Comparison of ENCODE assay signal across 8 cellular contexts in genomic region chr4:150078041-150078995, GRCh38. TPM values are rescaled to one million over a fixed set of nuclear protein-coding genes. Genes with fewer than 3 reads are reported as not detected.
DNase-seq lines count a peak whose midpoint lies in the region; ATAC-seq and TF ChIP-seq lines count a peak whose summit lies in the region.

TSS of gene DCLK2 (plus strand) at chr4:150078445. CDS start at chr4:150079028, 583 bp downstream.

- under 1% methylated on average over 118 of the region's 119 CpGs for WGBS in right cardiac atrium

- H3K4me1 ChIP-seq in right cardiac atrium (ENCODE audit: control insufficient read depth, insufficient read depth, low read length), result no peaks in the 10 kb centered on the region

- ATAC-seq in HG03175 (IDR thresholded peaks at IDR 0.05; ENCODE audit: unreplicated experiment), result peak; percentile 15
- peak; percentile 91 to 95 for ATAC-seq in right cardiac atrium
- no peak for ATAC-seq in GM18867 (IDR thresholded peaks at IDR 0.05; ENCODE audit: unreplicated experiment)
- ATAC-seq in GM21528 (IDR thresholded peaks at IDR 0.05; ENCODE audit: low FRiP score, unreplicated experiment), result no peak

- intact Hi-C loops in right cardiac atrium (cut with DNase I), result loop anchor here in 2 of 4 donors (5.0 to 10.0 kb wide), 2 partner anchors 106 to 129 kb away; no protein-coding TSS in a partner anchor

- H3K27me3 ChIP-seq in right cardiac atrium (ENCODE audit: control insufficient read depth, insufficient read depth), result no peaks in the 10 kb centered on the region

- H3K4me3 ChIP-seq in astrocyte of the spinal cord (ENCODE audit: low read depth, low read length) (peak within 1 kb of the TSS; percentile 70), right cardiac atrium (ENCODE audit: low read length) (peak within 1 kb of the TSS; percentile 82)

- TF ChIP-seq CTCF in astrocyte of the spinal cord (IDR thresholded peaks at IDR 0.05; ENCODE audit: low read depth, low read length), result no peak

- in situ Hi-C loops in astrocyte of the spinal cord (cut with HindIII; ENCODE audit: low sequenced_read_pairs), result no loop called here

- peak; percentile 87 for DNase-seq in EL
- DNase-seq in NCI-H748 (lab: John Stamatoyannopoulos, UW; ENCODE audit: unreplicated experiment), result peak; percentile 85
- DNase-seq in astrocyte of the spinal cord (ENCODE audit: low read depth, low spot score), result peak; percentile 93
- DNase-seq in right cardiac atrium, result peak; percentile 86 to 95 (median 94)
- peak; percentile 56 for DNase-seq in pons (ENCODE audit: low spot score)

- H3K27ac ChIP-seq in right cardiac atrium (ENCODE audit: low read length), result peak within 1 kb of the TSS; percentile 73

- no peaks in the 10 kb centered on the region for H3K9me3 ChIP-seq in right cardiac atrium (ENCODE audit: control insufficient read depth, low read length)

RNA-seq across cellular contexts. Expression of gene DCLK2, which starts in this region (rescaled TPM):
- total RNA-seq in right cardiac atrium, result 10 to 100 TPM; 11.1 to 15.3 (median 13.1) TPM
- 7.3 TPM for polyA plus RNA-seq in right cardiac atrium

Comparison
In these comparisons a context has a peak if more than half of its experiments do, and no peak if none do; other contexts are left out.
1. ATAC-seq: peak in HG03175 (single experiment) and right cardiac atrium (2 of 2); none in GM18867 (single experiment) and GM21528 (single experiment).
2. Peak in every context shown above with its lines, with median percentiles within 50 percentile points of each other: DNase-seq.